In the genomic region with DNA sequence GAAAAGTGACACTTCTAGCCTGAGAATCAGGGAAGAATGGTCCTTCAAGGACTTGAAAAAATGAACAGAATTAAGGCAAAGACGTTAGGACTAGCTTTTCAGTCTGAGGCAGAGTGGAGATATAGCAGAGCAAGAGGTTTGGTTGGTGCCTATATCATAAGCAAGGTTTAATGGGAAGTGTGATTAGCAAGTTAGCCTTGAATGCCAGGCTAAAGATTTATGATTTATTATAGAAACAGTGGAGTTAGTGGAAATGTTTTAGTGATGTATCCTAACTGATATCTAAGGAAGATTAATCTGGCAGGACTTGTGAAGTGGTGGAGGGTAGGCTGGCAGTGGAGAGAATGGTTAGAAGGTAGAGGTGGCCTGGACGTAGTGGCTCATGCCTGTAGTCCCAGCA, we compare ENCODE assay signal across 2 cellular contexts.
TF ChIP-seq lines count a peak whose summit lies in the region.

No MANE protein-coding gene starts in this region.

TF ChIP-seq in HEK293, 187 proteins besides CTCF, POLR2A, EP300 and RAD21:
- peak; percentile 74; the same call in 1 of the 2 replicates for TF ChIP-seq GLI4 (tag by site-specific recombination; IDR thresholded peaks at IDR 0.05)
- no peak for TF ChIP-seq REPIN1 (tag by site-specific recombination; IDR thresholded peaks at IDR 0.05; ENCODE audit: low read depth)

TF ChIP-seq in IMR-90, 13 proteins besides CTCF, POLR2A, EP300 and RAD21:
- TF ChIP-seq RCOR1 (IDR thresholded peaks at IDR 0.05; ENCODE audit: insufficient replicate concordance, low read length) (no peak), SMC3 (IDR thresholded peaks at IDR 0.05; ENCODE audit: low read depth, low read length) (no peak), RFX5 (IDR thresholded peaks at IDR 0.05; ENCODE audit: low read depth, low read length) (no peak), BHLHE40 (IDR thresholded peaks at IDR 0.05; ENCODE audit: low read depth, low read length) (no peak), MAFK (IDR thresholded peaks at IDR 0.05; ENCODE audit: low read depth, low read length) (no peak), FOS (IDR thresholded peaks at IDR 0.05; ENCODE audit: low read depth, low read length) (no peak), CHD1 (IDR thresholded peaks at IDR 0.05; ENCODE audit: low read depth, low read length) (no peak), MXI1 (IDR thresholded peaks at IDR 0.05; ENCODE audit: borderline replicate concordance, low read depth, low read length) (no peak), NFE2L2 (IDR thresholded peaks at IDR 0.05; ENCODE audit: low read depth, low read length) (no peak), CEBPB (IDR thresholded peaks at IDR 0.05; ENCODE audit: low read depth, low read length) (no peak), MAZ (IDR thresholded peaks at IDR 0.05; ENCODE audit: borderline replicate concordance, low read depth, low read length) (no peak)
- TF ChIP-seq, protein P1, sequence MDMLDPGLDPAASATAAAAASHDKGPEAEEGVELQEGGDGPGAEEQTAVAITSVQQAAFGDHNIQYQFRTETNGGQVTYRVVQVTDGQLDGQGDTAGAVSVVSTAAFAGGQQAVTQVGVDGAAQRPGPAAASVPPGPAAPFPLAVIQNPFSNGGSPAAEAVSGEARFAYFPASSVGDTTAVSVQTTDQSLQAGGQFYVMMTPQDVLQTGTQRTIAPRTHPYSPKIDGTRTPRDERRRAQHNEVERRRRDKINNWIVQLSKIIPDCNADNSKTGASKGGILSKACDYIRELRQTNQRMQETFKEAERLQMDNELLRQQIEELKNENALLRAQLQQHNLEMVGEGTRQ (IDR thresholded peaks at IDR 0.05; ENCODE audit: low read depth, low read length), result no peak
- TF ChIP-seq, protein P2, sequence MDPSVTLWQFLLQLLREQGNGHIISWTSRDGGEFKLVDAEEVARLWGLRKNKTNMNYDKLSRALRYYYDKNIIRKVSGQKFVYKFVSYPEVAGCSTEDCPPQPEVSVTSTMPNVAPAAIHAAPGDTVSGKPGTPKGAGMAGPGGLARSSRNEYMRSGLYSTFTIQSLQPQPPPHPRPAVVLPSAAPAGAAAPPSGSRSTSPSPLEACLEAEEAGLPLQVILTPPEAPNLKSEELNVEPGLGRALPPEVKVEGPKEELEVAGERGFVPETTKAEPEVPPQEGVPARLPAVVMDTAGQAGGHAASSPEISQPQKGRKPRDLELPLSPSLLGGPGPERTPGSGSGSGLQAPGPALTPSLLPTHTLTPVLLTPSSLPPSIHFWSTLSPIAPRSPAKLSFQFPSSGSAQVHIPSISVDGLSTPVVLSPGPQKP (IDR thresholded peaks at IDR 0.05; ENCODE audit: borderline replicate concordance, low read depth, low read length), result no peak
